Comparison of ENCODE assay signal across 8 cellular contexts in the genomic region with DNA sequence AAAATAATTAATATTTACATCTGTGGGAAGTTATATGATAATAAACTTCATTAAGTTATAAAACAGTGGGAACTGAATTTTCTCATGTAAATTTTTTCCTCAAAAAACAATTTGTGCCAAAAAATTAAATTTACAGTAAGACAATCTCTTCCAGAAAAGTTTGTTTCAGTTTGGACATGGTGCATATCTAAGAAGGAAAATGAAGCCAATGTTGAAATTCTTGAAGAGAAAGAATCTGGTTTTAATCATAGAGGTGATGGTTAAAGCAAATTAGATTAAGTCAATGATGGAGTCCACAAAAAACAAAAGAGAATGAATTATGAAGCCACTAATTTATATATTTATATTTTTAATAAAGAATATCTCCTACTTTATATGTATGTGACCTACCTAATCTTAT.
"Had no signal": no experiment of that assay in that cellular context is flagged by ENCODE, and none has a peak within 500 bp of the region (broad histone marks: within the 10 kb centered on the region; RNA-seq: fewer than 3 reads in every experiment).

No MANE protein-coding gene starts in this region.

- H3K27ac ChIP-seq: HL-60 had no signal

- FAIRE-seq: H1, H54, HepG2 had no signal

- DNase-seq: H9, HCEC 1CT, KBM-7 had no signal

- H3K4me3 ChIP-seq: GM23338 had no signal
